12 cellular contexts compared by ENCODE assay signal in the genomic region with DNA sequence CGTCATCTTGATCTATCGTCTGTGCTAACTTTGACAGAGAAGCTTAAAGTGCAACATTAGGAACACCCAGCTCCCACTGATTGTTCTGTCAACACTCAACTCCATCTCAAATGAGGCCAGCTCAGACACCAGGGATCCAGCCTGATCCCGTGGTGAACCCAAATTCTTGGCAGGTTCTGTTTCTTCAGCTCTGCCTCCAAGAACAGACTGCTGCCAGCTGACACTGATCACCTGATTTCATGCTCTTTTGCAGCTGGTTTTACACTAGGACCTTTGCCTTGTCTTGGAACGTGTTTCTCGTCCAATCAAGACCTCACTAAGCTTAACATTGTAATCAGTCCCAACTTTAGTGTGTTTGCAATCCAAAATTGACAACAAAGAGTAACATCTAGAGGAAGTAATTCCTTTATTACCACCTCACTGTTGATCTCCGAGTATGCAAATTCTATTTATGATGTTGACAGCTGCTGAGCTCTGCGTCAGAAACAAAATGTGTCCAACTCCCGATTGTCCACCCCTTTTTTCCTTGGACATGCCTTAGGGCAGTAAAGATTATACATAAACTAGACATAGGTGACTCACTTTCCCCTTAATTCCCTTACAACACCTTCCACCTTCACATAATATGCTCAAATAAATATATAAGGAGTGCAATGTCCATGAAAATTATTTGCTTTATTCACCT. TPM values are rescaled to one million over a fixed set of nuclear protein-coding genes. Genes with fewer than 3 reads are reported as not detected.
DNase-seq lines count a peak whose midpoint lies in the region; ATAC-seq and TF ChIP-seq lines count a peak whose summit lies in the region.
"Had no signal": no experiment of that assay in that cellular context is flagged by ENCODE, and none has a peak within 500 bp of the region (broad histone marks: within the 10 kb centered on the region; RNA-seq: fewer than 3 reads in every experiment).

No MANE protein-coding gene starts in this region.

- H3K36me3 ChIP-seq in CD8-positive, alpha-beta memory T cell (ENCODE audit: insufficient read depth, low read length): peaks cover 3% of the 10 kb centered on the region
- peaks cover 16% of the 10 kb centered on the region; the same call in 1 of the 2 replicates for H3K36me3 ChIP-seq in OCI-LY7 (ENCODE audit: insufficient read depth, low read length)

- no peaks in the 10 kb centered on the region for H3K79me2 ChIP-seq in OCI-LY7 (ENCODE audit: insufficient read depth, low read depth, low read length)

- no peak overlapping the region for H3K4me3 ChIP-seq in CD8-positive, alpha-beta memory T cell (ENCODE audit: low read length)
- H3K4me3 ChIP-seq in OCI-LY7 (ENCODE audit: low read depth, low read length, poor library complexity, severe bottlenecking): no peak overlapping the region

- no peak for TF ChIP-seq CTCF in OCI-LY7 (conservative IDR thresholded peaks at IDR 0.05; ENCODE audit: low read length)
- no peak for TF ChIP-seq CTCF in nephron progenitor cell (IDR thresholded peaks at IDR 0.05)

- ATAC-seq in HG02981 (IDR thresholded peaks at IDR 0.05; ENCODE audit: unreplicated experiment): no peak

- no peaks in the 10 kb centered on the region for H3K9me3 Mint-ChIP-seq in CD8-positive, alpha-beta memory T cell
- H3K9me3 Mint-ChIP-seq in nephron progenitor cell: peaks cover 42% of the 10 kb centered on the region
- H3K9me3 Mint-ChIP-seq: activated T-cell treated with anti-CD3 and anti-CD28 coated beads, Interleukin-2, amount 50 U/mL, for 4 hours; T-helper 1 cell treated with Interleukin-12 subunit alpha and Interleukin-12 subunit beta and Interleukin-4 antibody, amounts not matched to agents 30 μg/mL and 1 μg/mL, for 36 hours had no signal

- BruUV-seq in OCI-LY7 (replicated peaks; lab: Mats Ljungman, UMichigan): TSS peak; percentile 48

- H3K36me3 Mint-ChIP-seq in CD8-positive, alpha-beta memory T cell: peaks cover 0 to 16% (median 3%) of the 10 kb centered on the region in 3 donors
- H3K36me3 Mint-ChIP-seq in nephron progenitor cell (ENCODE audit: low read depth): peaks cover 34% of the 10 kb centered on the region

- peaks cover 19 to 27% (median 19%) of the 10 kb centered on the region in 3 donors for H3K4me1 Mint-ChIP-seq in CD8-positive, alpha-beta memory T cell
- H3K4me1 Mint-ChIP-seq in nephron progenitor cell: peaks cover 32% of the 10 kb centered on the region

- H3K27ac Mint-ChIP-seq in CD8-positive, alpha-beta memory T cell: peak overlapping the region in 1 of 8 donors; percentile 18
- no peak overlapping the region for H3K27ac Mint-ChIP-seq in nephron progenitor cell

- H3K27me3 ChIP-seq in CD8-positive, alpha-beta memory T cell (ENCODE audit: insufficient read depth, low read length, poor library complexity, severe bottlenecking): peaks cover 5% of the 10 kb centered on the region
- H3K27me3 ChIP-seq: thyroid gland had no signal

- H2AFZ ChIP-seq in OCI-LY7 (ENCODE audit: low read length): no peak overlapping the region

- H3K4me2 ChIP-seq in OCI-LY7 (ENCODE audit: low read length): no peak overlapping the region

- no peak overlapping the region for H3K27ac ChIP-seq in CD8-positive, alpha-beta memory T cell (ENCODE audit: low read depth, low read length)
- no peak overlapping the region for H3K27ac ChIP-seq in OCI-LY7 (ENCODE audit: low read depth, low read length, poor library complexity, severe bottlenecking)
- H3K27ac ChIP-seq in epithelial cell of prostate: peak overlapping the region; percentile 85

- POLR2A ChIA-PET in CD8-positive, alpha-beta memory T cell (lab: Charles Lee): no interaction called here
- POLR2A ChIA-PET in OCI-LY7 (lab: Charles Lee): no interaction called here

- H3K4me3 Mint-ChIP-seq in CD8-positive, alpha-beta memory T cell: peak overlapping the region in 4 of 7 donors; percentile 2 to 68 (median 48)
- peak overlapping the region; percentile 31 for H3K4me3 Mint-ChIP-seq in nephron progenitor cell

- H3K9me2 ChIP-seq in OCI-LY7 (ENCODE audit: insufficient read depth, low read length): no peaks in the 10 kb centered on the region

- CTCF ChIA-PET in CD8-positive, alpha-beta memory T cell (lab: Charles Lee): interaction anchor here (0.6 to 1.4 kb wide), 3 partner anchors 8 to 510 kb away, joined by 3 to 6 read pairs (median 3); no protein-coding TSS in a partner anchor
- CTCF ChIA-PET in OCI-LY7 (lab: Charles Lee; ENCODE audit: unreplicated experiment): no interaction called here

- no peaks in the 10 kb centered on the region for H3K9me3 ChIP-seq in CD8-positive, alpha-beta memory T cell (ENCODE audit: low read length)
- H3K9me3 ChIP-seq in OCI-LY7 (ENCODE audit: low read length): no peaks in the 10 kb centered on the region
- H3K9me3 ChIP-seq: thyroid gland had no signal

- DNase-seq in CD8-positive, alpha-beta memory T cell: no peak
- DNase-seq in OCI-LY7 (ENCODE audit: low spot score) (no peak), epithelial cell of prostate (ENCODE audit: low read depth, low spot score) (no peak), nephron progenitor cell (no peak), A172 (ENCODE audit: low spot score) (no peak), kidney glomerular epithelial cell (lab: John Stamatoyannopoulos, UW) (no peak)
- DNase-seq in NK-92 treated with Interleukin-12 subunit alpha and Interleukin-12 subunit beta, amount 100 ng/mL, for 24 hours (lab: John Stamatoyannopoulos, UW): no peak
- DNase-seq: activated T-cell treated with anti-CD3 and anti-CD28 coated beads, Interleukin-2, amount 50 U/mL, for 4 hours; cortex of kidney had no signal

- no peaks in the 10 kb centered on the region for H4K20me1 ChIP-seq in OCI-LY7 (ENCODE audit: insufficient read depth, low read length)

- H3K4me1 ChIP-seq in CD8-positive, alpha-beta memory T cell (ENCODE audit: insufficient read depth, low read length): peaks cover 9% of the 10 kb centered on the region
- no peaks in the 10 kb centered on the region for H3K4me1 ChIP-seq in OCI-LY7 (ENCODE audit: insufficient read depth, low read length, poor library complexity, severe bottlenecking)

- peaks cover 9 to 35% of the 10 kb centered on the region in 2 donors for H3K27me3 Mint-ChIP-seq in CD8-positive, alpha-beta memory T cell
- H3K27me3 Mint-ChIP-seq in nephron progenitor cell (ENCODE audit: low read depth, poor library complexity): peaks cover 15% of the 10 kb centered on the region

- intact Hi-C loops in OCI-LY7 (cut with micrococcal nuclease; ENCODE audit: unreplicated experiment): no loop called here

RNA-seq across cellular contexts. Expression of a gene that starts 1.6 kb away (rescaled TPM):
- total RNA-seq in CD8-positive, alpha-beta memory T cell: 1 to 10 TPM; 5.5 to 5.7 TPM
- 2.4 TPM for polyA plus RNA-seq in CD8-positive, alpha-beta memory T cell
- not detected in 2 replicates for total RNA-seq in OCI-LY7 (2014; rRNA removed; shearing (Covaris generic))
- not detected in 2 replicates for total RNA-seq in OCI-LY7 (2022)
- not detected in 2 replicates for total RNA-seq in A172 (2014; rRNA removed; shearing (Covaris generic))
